Comparison of ENCODE assay signal across 8 cellular contexts in the genomic region with DNA sequence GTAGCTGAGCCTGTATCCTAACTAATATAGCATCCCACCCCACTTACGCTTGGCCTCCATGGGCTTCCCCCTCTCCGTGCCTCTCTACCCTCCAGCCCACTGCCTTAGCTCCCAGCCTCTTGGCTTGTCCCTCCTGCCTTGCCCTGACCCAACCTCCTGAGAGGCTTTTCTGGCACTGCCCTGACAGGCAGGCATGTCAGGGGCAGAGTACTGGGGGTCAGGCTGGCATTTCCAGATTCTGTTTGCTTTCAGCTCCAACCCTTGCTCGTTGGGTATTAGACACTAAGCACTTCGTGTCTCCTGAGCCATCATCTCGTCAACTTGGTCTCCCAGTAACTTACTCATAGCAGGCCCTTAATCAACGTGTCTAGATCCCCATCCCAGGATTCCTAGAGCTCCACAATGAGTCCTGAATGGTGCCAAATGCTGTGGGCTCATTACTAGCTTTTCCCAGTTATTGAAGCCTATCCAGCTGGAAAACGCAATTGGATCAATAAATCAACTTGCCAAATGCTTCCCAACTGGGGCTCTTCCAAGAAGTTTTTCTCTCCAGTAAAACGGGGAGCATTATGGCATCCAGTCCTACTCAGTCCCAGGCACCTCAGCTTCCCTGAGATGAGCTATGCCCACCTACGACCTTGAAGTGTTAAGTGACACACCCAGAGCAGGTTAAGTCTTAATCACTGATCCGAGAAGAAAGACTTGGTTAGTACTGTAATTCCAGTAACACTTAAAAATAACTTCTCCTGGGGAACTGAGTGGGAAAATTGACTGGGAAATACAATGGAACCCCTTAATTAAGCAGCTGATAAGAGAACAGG.
"Had no signal": no experiment of that assay in that cellular context is flagged by ENCODE, and none has a peak within 500 bp of the region (broad histone marks: within the 10 kb centered on the region; RNA-seq: fewer than 3 reads in every experiment).

No MANE protein-coding gene starts in this region.

- H3K4me1 ChIP-seq: uterus had no signal

- H3K4me3 ChIP-seq: thyroid gland, uterus had no signal

- H3K4me1 Mint-ChIP-seq: activated naive CD4-positive, alpha-beta T cell treated with anti-CD3 and anti-CD28 coated beads, Interleukin-2, amount 10 ng/mL, durations not matched to agents 7 days and 5 days had no signal

- ATAC-seq: stimulated activated effector memory CD8-positive, alpha-beta T cell treated with anti-CD3 and anti-CD28 coated beads, Interleukin-12 subunit alpha, Interleukin-12 subunit beta, amount 100 ng/mL, for 72 hours had no signal

- H3K4me3 Mint-ChIP-seq: activated naive CD4-positive, alpha-beta T cell treated with anti-CD3 and anti-CD28 coated beads, Interleukin-2, amount 10 ng/mL, durations not matched to agents 7 days and 5 days; endodermal cell; stimulated activated effector memory CD8-positive, alpha-beta T cell treated with anti-CD3 and anti-CD28 coated beads, Interleukin-12 subunit alpha, Interleukin-12 subunit beta, amount 100 ng/mL, for 72 hours had no signal

- H3K36me3 Mint-ChIP-seq: activated naive CD4-positive, alpha-beta T cell treated with anti-CD3 and anti-CD28 coated beads, Interleukin-2, amount 10 ng/mL, durations not matched to agents 7 days and 5 days; stimulated activated effector memory CD8-positive, alpha-beta T cell treated with anti-CD3 and anti-CD28 coated beads, Interleukin-12 subunit alpha, Interleukin-12 subunit beta, amount 100 ng/mL, for 72 hours had no signal

- H3K36me3 ChIP-seq: thyroid gland, uterus, WERI-Rb-1 had no signal

- H3K9me3 ChIP-seq: thyroid gland, uterus had no signal

- H3K27me3 ChIP-seq: thyroid gland, uterus had no signal

- H3K27ac Mint-ChIP-seq: activated naive CD4-positive, alpha-beta T cell treated with anti-CD3 and anti-CD28 coated beads, Interleukin-2, amount 10 ng/mL, durations not matched to agents 7 days and 5 days; endodermal cell; stimulated activated effector memory CD8-positive, alpha-beta T cell treated with anti-CD3 and anti-CD28 coated beads, Interleukin-12 subunit alpha, Interleukin-12 subunit beta, amount 100 ng/mL, for 72 hours had no signal

- DNase-seq: activated CD4-positive, alpha-beta T cell treated with anti-CD3 and anti-CD28 coated beads, Interleukin-2, amount 50 U/mL, for 48 hours; activated naive CD4-positive, alpha-beta T cell treated with anti-CD3 and anti-CD28 coated beads, Interleukin-2, amount 10 ng/mL, durations not matched to agents 7 days and 5 days; endodermal cell; hypothalamus; thyroid gland; uterus; WERI-Rb-1 had no signal

- H3K27ac ChIP-seq: WERI-Rb-1 had no signal

- H3K9me3 Mint-ChIP-seq: activated naive CD4-positive, alpha-beta T cell treated with anti-CD3 and anti-CD28 coated beads, Interleukin-2, amount 10 ng/mL, durations not matched to agents 7 days and 5 days; endodermal cell; stimulated activated effector memory CD8-positive, alpha-beta T cell treated with anti-CD3 and anti-CD28 coated beads, Interleukin-12 subunit alpha, Interleukin-12 subunit beta, amount 100 ng/mL, for 72 hours had no signal
